ENCODE assay signal across 8 cellular contexts in the genomic region with DNA sequence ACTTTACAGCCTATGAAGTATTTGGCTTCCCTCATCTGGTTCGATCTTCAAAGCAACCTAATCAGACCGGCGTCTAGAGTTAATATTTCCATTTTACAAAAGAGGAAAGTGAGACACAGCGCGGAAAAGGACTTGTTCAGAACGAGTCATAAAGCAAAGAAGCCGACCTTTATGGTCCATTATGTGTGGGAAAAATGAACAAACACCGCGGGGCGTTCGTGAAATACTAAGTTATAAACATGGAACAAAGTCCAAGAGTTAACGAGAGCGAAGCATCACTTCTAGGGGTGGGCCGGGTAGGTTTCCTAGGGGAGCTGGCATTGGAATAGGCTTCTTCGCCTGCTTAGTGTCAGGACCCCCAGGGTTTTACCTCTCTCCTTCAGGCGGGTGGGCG. TPM values are rescaled to one million over a fixed set of nuclear protein-coding genes. Genes with fewer than 3 reads are reported as not detected.
DNase-seq lines count a peak whose midpoint lies in the region; ATAC-seq and TF ChIP-seq lines count a peak whose summit lies in the region.

No MANE protein-coding gene starts in this region.

- H3K27me3 Mint-ChIP-seq in CD4-positive, CD25-positive, alpha-beta regulatory T cell: no peaks in the 10 kb centered on the region

- no peaks in the 10 kb centered on the region for H3K27me3 ChIP-seq in CD4-positive, CD25-positive, alpha-beta regulatory T cell (ENCODE audit: control insufficient read depth, insufficient read depth, low read length)
- H3K27me3 ChIP-seq in HUES48 (ENCODE audit: control insufficient read depth, insufficient read depth, low read length) (peaks cover 13% of the 10 kb centered on the region), upper lobe of left lung (no peaks in the 10 kb centered on the region)

- peak overlapping the region; percentile 49 for H3K27ac ChIP-seq in CD4-positive, CD25-positive, alpha-beta regulatory T cell (ENCODE audit: insufficient read depth, low read length, poor library complexity, severe bottlenecking)
- H3K27ac ChIP-seq in HUES48 (ENCODE audit: low read depth, low read length) (peak overlapping the region; percentile 69), upper lobe of left lung (peak overlapping the region; percentile 50 to 80 (median 70))

- 0 to 1% methylated on average over 16 to 17 of the region's 17 CpGs for WGBS in upper lobe of left lung, 2 donors

- H3K9ac ChIP-seq in HUES48 (ENCODE audit: low read depth, low read length): no peak overlapping the region

- H3K4me1 ChIP-seq in CD4-positive, CD25-positive, alpha-beta regulatory T cell (ENCODE audit: control insufficient read depth, insufficient read depth, low read length, poor library complexity, severe bottlenecking): peaks cover 23% of the 10 kb centered on the region
- peaks cover 6% of the 10 kb centered on the region for H3K4me1 ChIP-seq in HUES48 (ENCODE audit: control insufficient read depth, insufficient read depth, low read length)
- peaks cover 10 to 36% (median 21%) of the 10 kb centered on the region in 4 donors for H3K4me1 ChIP-seq in upper lobe of left lung

- TF ChIP-seq POLR2A in upper lobe of left lung (IDR thresholded peaks at IDR 0.05): no peak

- peaks cover 19% of the 10 kb centered on the region for H3K36me3 ChIP-seq in CD4-positive, CD25-positive, alpha-beta regulatory T cell (ENCODE audit: control insufficient read depth, insufficient read depth, low read length)
- H3K36me3 ChIP-seq in HUES48 (ENCODE audit: control insufficient read depth, insufficient read depth, low read length): 0 out of 2 replicates have a peak, but pooled peaks cover 6% of the 10 kb centered on the region
- H3K36me3 ChIP-seq in upper lobe of left lung: peaks cover 0 to 18% (median 16%) of the 10 kb centered on the region in 4 donors

- in situ Hi-C loops in astrocyte of the spinal cord (cut with HindIII; ENCODE audit: low sequenced_read_pairs): no loop called here

- H3K9me3 ChIP-seq in CD4-positive, CD25-positive, alpha-beta regulatory T cell (ENCODE audit: control insufficient read depth in 2 of 2, low read length in 2 of 2): no peaks in the 10 kb centered on the region
- no peaks in the 10 kb centered on the region for H3K9me3 ChIP-seq in HUES48 (ENCODE audit: control insufficient read depth, insufficient read depth, low read length)
- no peaks in the 10 kb centered on the region for H3K9me3 ChIP-seq in upper lobe of left lung

- no peak for TF ChIP-seq CTCF in astrocyte of the spinal cord (IDR thresholded peaks at IDR 0.05; ENCODE audit: low read depth, low read length)
- TF ChIP-seq CTCF in upper lobe of left lung (IDR thresholded peaks at IDR 0.05): no peak

- H3K4me1 Mint-ChIP-seq in CD4-positive, CD25-positive, alpha-beta regulatory T cell: peaks cover 9 to 48% (median 29%) of the 10 kb centered on the region in 4 donors

- H3K4me3 Mint-ChIP-seq in CD4-positive, CD25-positive, alpha-beta regulatory T cell: peak overlapping the region; percentile 90 to 100 (median 96)

- H3K4me3 ChIP-seq in CD4-positive, CD25-positive, alpha-beta regulatory T cell (ENCODE audit: low read depth, low read length): peak overlapping the region; percentile 89
- H3K4me3 ChIP-seq in HUES48 (ENCODE audit: low read depth, low read length) (peak overlapping the region; percentile 71), astrocyte of the spinal cord (ENCODE audit: low read depth, low read length) (peak overlapping the region; percentile 84), upper lobe of left lung (peak overlapping the region; percentile 29 to 85 (median 76))

- peak overlapping the region; percentile 74 to 97 (median 91) for H3K27ac Mint-ChIP-seq in CD4-positive, CD25-positive, alpha-beta regulatory T cell

- peaks cover 22% of the 10 kb centered on the region for H3K36me3 Mint-ChIP-seq in CD4-positive, CD25-positive, alpha-beta regulatory T cell

- no peak for TF ChIP-seq EP300 in upper lobe of left lung (IDR thresholded peaks at IDR 0.05)

- DNase-seq in CD4-positive, CD25-positive, alpha-beta regulatory T cell: peak in 1 of 3 donors; percentile 26
- peak; percentile 13 for DNase-seq in astrocyte of the spinal cord (ENCODE audit: low read depth, low spot score)
- peak; percentile 20 to 24 for DNase-seq in lung microvascular endothelial cell (ENCODE audit: low read depth in 2 of 2)
- DNase-seq in upper lobe of left lung: no peak
- DNase-seq in NCI-H345 treated with DMSO at 0.1 percent for 48 hours (lab: John Stamatoyannopoulos, UW; ENCODE audit: unreplicated experiment): no peak
- no peak for DNase-seq in ecto neural progenitor cell (ENCODE audit: low spot score)
- DNase-seq in Ammon's horn (ENCODE audit: low spot score): no peak

- no peak for ATAC-seq in CD4-positive, CD25-positive, alpha-beta regulatory T cell (ENCODE audit: low read depth in 2 of 2)
- ATAC-seq in upper lobe of left lung (ENCODE audit: low FRiP score in 2 of 2): no peak

- no peaks in the 10 kb centered on the region for H3K9me3 Mint-ChIP-seq in CD4-positive, CD25-positive, alpha-beta regulatory T cell

RNA-seq across cellular contexts. Expression of a gene that starts 0.6 kb away (rescaled TPM):
- 15.5 TPM for total RNA-seq in CD4-positive, CD25-positive, alpha-beta regulatory T cell
- polyA plus RNA-seq in CD4-positive, CD25-positive, alpha-beta regulatory T cell: 10 to 100 TPM; 11.4 to 20.2 (median 12.8) TPM
- total RNA-seq in lung microvascular endothelial cell (8.3 and 8.9 TPM in 2 replicates), upper lobe of left lung (10 to 100 TPM; 13.0 to 40.9 (median 29.4) TPM)

RNA-seq across cellular contexts. Expression of a gene that starts 27.6 kb away (rescaled TPM):
- 9.9 TPM for total RNA-seq in CD4-positive, CD25-positive, alpha-beta regulatory T cell
- polyA plus RNA-seq in CD4-positive, CD25-positive, alpha-beta regulatory T cell: 1 to 10 TPM in 2 of 4 donors, under 1 TPM in 2; 0.86 to 1.9 (median 1.3) TPM
- 10.5 and 15.9 TPM in 2 replicates for total RNA-seq in lung microvascular endothelial cell
- total RNA-seq in upper lobe of left lung: 10 to 100 TPM in 2 of 6 donors, 1 to 10 TPM in 4; 3.5 to 14.5 (median 5.0) TPM

RNA-seq across cellular contexts. Expression of a gene that starts 31.5 kb away (rescaled TPM):
- 14.5 TPM for total RNA-seq in CD4-positive, CD25-positive, alpha-beta regulatory T cell
- 1 to 10 TPM; 1.9 to 7.0 (median 4.1) TPM for polyA plus RNA-seq in CD4-positive, CD25-positive, alpha-beta regulatory T cell
- total RNA-seq in lung microvascular endothelial cell (17.2 and 22.8 TPM in 2 replicates), upper lobe of left lung (10 to 100 TPM in 2 of 6 donors, 1 to 10 TPM in 4; 1.3 to 14.7 (median 5.8) TPM)

Comparison
In these comparisons a context has a peak if more than half of its experiments do, and no peak if none do; other contexts are left out.
1. DNase-seq: peak in astrocyte of the spinal cord (single experiment) and lung microvascular endothelial cell (2 of 2); none in upper lobe of left lung (0 of 2), NCI-H345 treated with DMSO at 0.1 percent for 48 hours (single experiment), ecto neural progenitor cell (single experiment) and Ammon's horn (single experiment).
2. Peak in every context shown above with its lines, with median percentiles within 50 percentile points of each other: H3K27ac ChIP-seq and H3K4me3 ChIP-seq.